1 cellular context compared by ENCODE assay signal in genomic region chr5:150066436-150066835, GRCh38.
TF ChIP-seq lines count a peak whose summit lies in the region.

No MANE protein-coding gene starts in this region.

TF ChIP-seq in IMR-90, 13 proteins besides CTCF, POLR2A, EP300 and RAD21 (continued from another document):
- TF ChIP-seq USF2 (IDR thresholded peaks at IDR 0.05; ENCODE audit: low read depth, low read length) (no peak), MAZ (IDR thresholded peaks at IDR 0.05; ENCODE audit: borderline replicate concordance, low read depth, low read length) (no peak)
